Comparison of ENCODE assay signal across 36 cellular contexts in genomic region chr12:51801027-51801426, GRCh38. TPM values are rescaled to one million over a fixed set of nuclear protein-coding genes. Genes with fewer than 3 reads are reported as not detected.
"Had no signal": no experiment of that assay in that cellular context is flagged by ENCODE, and none has a peak within 500 bp of the region (broad histone marks: within the 10 kb centered on the region; RNA-seq: fewer than 3 reads in every experiment).

No MANE protein-coding gene starts in this region.

- DNase-seq: activated effector memory CD4-positive, alpha-beta T cell treated with anti-CD3 and anti-CD28 coated beads, Interleukin-2, amount 50 U/mL, for 16 hours; activated effector memory CD4-positive, alpha-beta T cell treated with Interleukin-2 at 50 U/mL for 16 hours; activated gamma-delta T cell; activated gamma-delta T cell treated with Interleukin-2 at 50 U/mL for 16 hours; activated naive CD4-positive, alpha-beta T cell; activated naive CD4-positive, alpha-beta T cell treated with anti-CD3 and anti-CD28 coated beads for 36 hours; activated naive CD4-positive, alpha-beta T cell treated with anti-CD3 and anti-CD28 coated beads, Interleukin-2, amount 10 ng/mL, durations not matched to agents 7 days and 5 days; activated naive CD4-positive, alpha-beta T cell treated with anti-CD3 and anti-CD28 coated beads, Interleukin-2, amount 50 U/mL, for 16 hours; activated naive CD4-positive, alpha-beta T cell treated with Interleukin-2 at 50 U/mL for 16 hours; activated naive CD8-positive, alpha-beta T cell treated with anti-CD3 and anti-CD28 coated beads for 36 hours; activated naive CD8-positive, alpha-beta T cell treated with anti-CD3 and anti-CD28 coated beads, Interleukin-2, amount 10 ng/mL, durations not matched to agents 7 days and 5 days; activated naive CD8-positive, alpha-beta T cell treated with anti-CD3 and anti-CD28 coated beads, Interleukin-2, amount 50 U/mL, for 24 hours; activated T-cell treated with anti-CD3 and anti-CD28 coated beads, Interleukin-2, amount 50 U/mL, for 4 hours; activated T-cell treated with anti-CD3 and anti-CD28 coated beads, Interleukin-2, amount 50 U/mL, for 48 hours; activated T-cell treated with anti-CD3 and anti-CD28 coated beads, Interleukin-2, amount 50 U/mL, for 72 hours; adrenal gland; amniotic stem cell; amygdala; anterior cingulate cortex; aorta; body of pancreas; brain microvascular endothelial cell; central memory CD4-positive, alpha-beta T cell; cerebellar nuclear complex had no signal

- H3K27ac Mint-ChIP-seq: activated naive CD4-positive, alpha-beta T cell treated with anti-CD3 and anti-CD28 coated beads for 36 hours; activated naive CD4-positive, alpha-beta T cell treated with anti-CD3 and anti-CD28 coated beads, Interleukin-2, amount 10 ng/mL, durations not matched to agents 7 days and 5 days; activated naive CD4-positive, alpha-beta T cell treated with anti-CD3 and anti-CD28 coated beads, Interleukin-2, amount 50 U/mL, for 24 hours; activated naive CD4-positive, alpha-beta T cell treated with anti-CD3 and anti-CD28 coated beads, Interleukin-2, amount 50 U/mL, for 72 hours; activated naive CD8-positive, alpha-beta T cell; activated naive CD8-positive, alpha-beta T cell treated with anti-CD3 and anti-CD28 coated beads for 36 hours; activated naive CD8-positive, alpha-beta T cell treated with anti-CD3 and anti-CD28 coated beads, Interleukin-2, amount 10 ng/mL, durations not matched to agents 7 days and 5 days; activated naive CD8-positive, alpha-beta T cell treated with anti-CD3 and anti-CD28 coated beads, Interleukin-2, amount 50 U/mL, for 24 hours; activated T-cell treated with anti-CD3 and anti-CD28 coated beads, Interleukin-2, amount 50 U/mL, for 72 hours; activated T-helper 1 cell treated with anti-CD3 and anti-CD28 coated beads, Interleukin-12 subunit alpha, Interleukin-12 subunit beta, Interleukin-2, Interleukin-4 antibody, amounts not matched to agents 30 ng/mL and 10 ng/mL and 1 ng/mL, durations not matched to agents 14 hours and 24 hours and 36 hours; activated T-helper 17 cell treated with anti-CD3 and anti-CD28 coated beads, Interleukin-2, amount 50 U/mL, for 72 hours; activated T-helper 2 cell treated with anti-CD3 and anti-CD28 coated beads, Interferon-gamma antibody, Interleukin-2, Interleukin-4, amounts not matched to agents 10 μg/mL and 5 μg/mL and 100 μg/mL, durations not matched to agents 14 hours and 24 hours and 36 hours; brain had no signal

- H3K4me1 Mint-ChIP-seq: activated naive CD4-positive, alpha-beta T cell treated with anti-CD3 and anti-CD28 coated beads, Interleukin-2, amount 10 ng/mL, durations not matched to agents 7 days and 5 days; activated naive CD4-positive, alpha-beta T cell treated with anti-CD3 and anti-CD28 coated beads, Interleukin-2, amount 50 U/mL, for 24 hours; activated naive CD8-positive, alpha-beta T cell treated with anti-CD3 and anti-CD28 coated beads for 36 hours; activated naive CD8-positive, alpha-beta T cell treated with anti-CD3 and anti-CD28 coated beads, Interleukin-2, amount 10 ng/mL, durations not matched to agents 7 days and 5 days; activated naive CD8-positive, alpha-beta T cell treated with anti-CD3 and anti-CD28 coated beads, Interleukin-2, amount 50 U/mL, for 24 hours; activated T-helper 17 cell treated with anti-CD3 and anti-CD28 coated beads, Interleukin-2, amount 50 U/mL, for 72 hours; brain; central memory CD8-positive, alpha-beta T cell had no signal

- H3K36me3 ChIP-seq: adrenal gland, ascending aorta, brain microvascular endothelial cell, breast epithelium, cardiac muscle cell had no signal

- H3K36me3 Mint-ChIP-seq: activated naive CD4-positive, alpha-beta T cell treated with anti-CD3 and anti-CD28 coated beads, Interleukin-2, amount 10 ng/mL, durations not matched to agents 7 days and 5 days; activated naive CD4-positive, alpha-beta T cell treated with anti-CD3 and anti-CD28 coated beads, Interleukin-2, amount 50 U/mL, for 24 hours; activated naive CD4-positive, alpha-beta T cell treated with anti-CD3 and anti-CD28 coated beads, Interleukin-2, amount 50 U/mL, for 72 hours; activated naive CD8-positive, alpha-beta T cell; activated naive CD8-positive, alpha-beta T cell treated with anti-CD3 and anti-CD28 coated beads for 36 hours; activated naive CD8-positive, alpha-beta T cell treated with anti-CD3 and anti-CD28 coated beads, Interleukin-2, amount 10 ng/mL, durations not matched to agents 7 days and 5 days had no signal

- H3K27me3 Mint-ChIP-seq: activated naive CD8-positive, alpha-beta T cell; activated naive CD8-positive, alpha-beta T cell treated with anti-CD3 and anti-CD28 coated beads for 36 hours; activated naive CD8-positive, alpha-beta T cell treated with anti-CD3 and anti-CD28 coated beads, Interleukin-2, amount 50 U/mL, for 24 hours; activated T-helper 17 cell treated with anti-CD3 and anti-CD28 coated beads, Interleukin-2, amount 50 U/mL, for 72 hours; brain; central memory CD8-positive, alpha-beta T cell had no signal

- H3K27me3 ChIP-seq: adrenal gland, ascending aorta, body of pancreas, brain microvascular endothelial cell, breast epithelium, cardiac muscle cell had no signal

- ATAC-seq: activated naive CD4-positive, alpha-beta T cell treated with anti-CD3 and anti-CD28 coated beads, Interleukin-2, amount 50 U/mL, for 72 hours; activated naive CD8-positive, alpha-beta T cell treated with anti-CD3 and anti-CD28 coated beads, Interleukin-2, amount 50 U/mL, for 24 hours; activated T-cell treated with anti-CD3 and anti-CD28 coated beads, Interleukin-2, amount 50 U/mL, for 4 hours; activated T-cell treated with anti-CD3 and anti-CD28 coated beads, Interleukin-2, amount 50 U/mL, for 72 hours; activated T-helper 17 cell treated with anti-CD3 and anti-CD28 coated beads, Interleukin-2, amount 50 U/mL, for 72 hours; body of pancreas had no signal

- H3K9me3 ChIP-seq: adrenal gland, ascending aorta, body of pancreas, breast epithelium had no signal

- H3K4me3 Mint-ChIP-seq: activated naive CD4-positive, alpha-beta T cell treated with anti-CD3 and anti-CD28 coated beads for 36 hours; activated naive CD4-positive, alpha-beta T cell treated with anti-CD3 and anti-CD28 coated beads, Interleukin-2, amount 10 ng/mL, durations not matched to agents 7 days and 5 days; activated naive CD4-positive, alpha-beta T cell treated with anti-CD3 and anti-CD28 coated beads, Interleukin-2, amount 50 U/mL, for 24 hours; activated naive CD8-positive, alpha-beta T cell; activated naive CD8-positive, alpha-beta T cell treated with anti-CD3 and anti-CD28 coated beads for 36 hours; activated naive CD8-positive, alpha-beta T cell treated with anti-CD3 and anti-CD28 coated beads, Interleukin-2, amount 10 ng/mL, durations not matched to agents 7 days and 5 days; activated naive CD8-positive, alpha-beta T cell treated with anti-CD3 and anti-CD28 coated beads, Interleukin-2, amount 50 U/mL, for 24 hours; activated T-cell treated with anti-CD3 and anti-CD28 coated beads, Interleukin-2, amount 50 U/mL, for 4 hours; activated T-cell treated with anti-CD3 and anti-CD28 coated beads, Interleukin-2, amount 50 U/mL, for 72 hours; activated T-helper 1 cell treated with anti-CD3 and anti-CD28 coated beads, Interleukin-12 subunit alpha, Interleukin-12 subunit beta, Interleukin-2, Interleukin-4 antibody, amounts not matched to agents 30 ng/mL and 10 ng/mL and 1 ng/mL, durations not matched to agents 14 hours and 24 hours and 36 hours; activated T-helper 17 cell treated with anti-CD3 and anti-CD28 coated beads, Interleukin-2, amount 50 U/mL, for 72 hours; brain; central memory CD8-positive, alpha-beta T cell had no signal

- H3K4me1 ChIP-seq: adrenal gland, ascending aorta, body of pancreas, breast epithelium had no signal

- H3K27ac ChIP-seq: adrenal gland, ascending aorta, body of pancreas, brain microvascular endothelial cell, breast epithelium, cardiac muscle cell had no signal

- H3K4me3 ChIP-seq: adrenal gland, ascending aorta, body of pancreas, breast epithelium, cardiac muscle cell had no signal

RNA-seq across cellular contexts. Expression of gene FIGNL2, which starts 47.5 kb away (rescaled TPM):
- total RNA-seq: ascending aorta, bronchial epithelial cell had no signal
